Comparison of ENCODE assay signal across 8 cellular contexts in genomic region chr14:34496679-34497513, GRCh38. TPM values are rescaled to one million over a fixed set of nuclear protein-coding genes. Genes with fewer than 3 reads are reported as not detected.
DNase-seq lines count a peak whose midpoint lies in the region; ATAC-seq and TF ChIP-seq lines count a peak whose summit lies in the region.

No MANE protein-coding gene starts in this region.

- no peaks in the 10 kb centered on the region for H3F3A ChIP-seq in neural progenitor cell (ENCODE audit: low read depth)

- no peak overlapping the region for H3K27ac ChIP-seq in neural progenitor cell

- H3K27me3 Mint-ChIP-seq in neural progenitor cell (ENCODE audit: insufficient read depth, low read depth) = peaks cover 4% of the 10 kb centered on the region

- H3K4me3 Mint-ChIP-seq in neural progenitor cell = peak overlapping the region; percentile 5

- DNase-seq in ELR (ENCODE audit: low read depth) (peak; percentile 99), SK-MEL-5 (ENCODE audit: low read depth, low spot score) (peak; percentile 99), fibroblast of villous mesenchyme (ENCODE audit: low read depth) (peak; percentile 100), neural progenitor cell (ENCODE audit: low spot score) (peak; percentile 28)
- no peak for DNase-seq in effector CD8-positive, alpha-beta T cell (lab: John Stamatoyannopoulos, UW)

- H3K27me3 ChIP-seq in neural progenitor cell = no peaks in the 10 kb centered on the region

- TF ChIP-seq CTCF in fibroblast of villous mesenchyme (IDR thresholded peaks at IDR 0.05; ENCODE audit: insufficient read depth, low read depth, low read length) = peak; percentile 39
- peak; percentile 13 for TF ChIP-seq CTCF in neural progenitor cell (IDR thresholded peaks at IDR 0.05)

- no peaks in the 10 kb centered on the region for H3K79me2 ChIP-seq in neural progenitor cell (ENCODE audit: low read depth)

- H3K4me1 ChIP-seq in neural progenitor cell = peaks cover 9% of the 10 kb centered on the region

- H3K9me3 Mint-ChIP-seq in neural progenitor cell = no peaks in the 10 kb centered on the region

- H3K4me1 Mint-ChIP-seq in neural progenitor cell = peaks cover 24% of the 10 kb centered on the region

- in situ Hi-C loops in SK-MEL-5 (cut with HindIII; ENCODE audit: low pct_unique_long_range_greater_than_20kb, low sequenced_read_pairs) = no loop called here

- H2AFZ ChIP-seq in neural progenitor cell (replicated peaks) = peak overlapping the region; percentile 95

- ATAC-seq in HG02981 (IDR thresholded peaks at IDR 0.05; ENCODE audit: unreplicated experiment) (no peak), HG03135 (IDR thresholded peaks at IDR 0.05; ENCODE audit: unreplicated experiment) (no peak), GM19023 (IDR thresholded peaks at IDR 0.05; ENCODE audit: unreplicated experiment) (no peak)

- no peaks in the 10 kb centered on the region for H3K9me3 ChIP-seq in neural progenitor cell (ENCODE audit: low read depth)

- H3K4me3 ChIP-seq in fibroblast of villous mesenchyme (ENCODE audit: low read depth, low read length) (no peak overlapping the region), neural progenitor cell (no peak overlapping the region)

- H3K36me3 Mint-ChIP-seq in neural progenitor cell = no peaks in the 10 kb centered on the region

- H4K20me1 ChIP-seq in neural progenitor cell (ENCODE audit: low read depth) = no peaks in the 10 kb centered on the region

- peak overlapping the region; percentile 97 for H3K27ac Mint-ChIP-seq in neural progenitor cell

- H3K36me3 ChIP-seq in neural progenitor cell = no peaks in the 10 kb centered on the region

- H3K4me2 ChIP-seq in neural progenitor cell = no peak overlapping the region

- no peak overlapping the region for H3K9ac ChIP-seq in neural progenitor cell

RNA-seq across cellular contexts. Expression of gene SPTSSA, which starts 34.9 kb away (rescaled TPM):
- total RNA-seq in SK-MEL-5 (2014; rRNA removed; shearing (Covaris generic)) = 12.4 and 13.8 TPM in 2 replicates
- 38.4 and 40.2 TPM in 2 replicates for polyA plus RNA-seq in SK-MEL-5 (2015; cell fraction: cytosol; rRNA removed)
- 25.7 and 26.2 TPM in 2 replicates for polyA plus RNA-seq in SK-MEL-5 (2015; cell fraction: nucleus; rRNA removed)
- total RNA-seq in fibroblast of villous mesenchyme (12.2 and 18.6 TPM in 2 replicates), neural progenitor cell (ENCODE audit: low replicate concordance) (22.1 and 43.0 TPM in 2 replicates)

RNA-seq across cellular contexts. Expression of gene EAPP, which starts 42.6 kb away (rescaled TPM):
- total RNA-seq in SK-MEL-5 (2014; rRNA removed; shearing (Covaris generic)) = 61.9 and 69.4 TPM in 2 replicates
- 24.4 and 25.8 TPM in 2 replicates for polyA plus RNA-seq in SK-MEL-5 (2015; cell fraction: cytosol; rRNA removed)
- polyA plus RNA-seq in SK-MEL-5 (2015; cell fraction: nucleus; rRNA removed) = 7.2 and 9.9 TPM in 2 replicates
- total RNA-seq in fibroblast of villous mesenchyme = 35.1 and 37.1 TPM in 2 replicates
- total RNA-seq in neural progenitor cell (ENCODE audit: low replicate concordance) = 51.4 and 79.6 TPM in 2 replicates
